In genomic region chr16:14529010-14529669, GRCh38 we compare ENCODE assay signal across 8 cellular contexts.
DNase-seq lines count a peak whose midpoint lies in the region; ATAC-seq and TF ChIP-seq lines count a peak whose summit lies in the region.

No MANE protein-coding gene starts in this region.

- H3K27ac ChIP-seq in Peyer's patch (no peak overlapping the region), tibial artery (peak overlapping the region; percentile 36 to 66)

- DNase-seq in ELR (ENCODE audit: low read depth): peak; percentile 82
- peak; percentile 59 to 64 for DNase-seq in Kasumi-1 (lab: John Stamatoyannopoulos, UW)
- DNase-seq in Peyer's patch: peak; percentile 43 to 82 (median 69)
- peak; percentile 6 for DNase-seq in activated effector memory CD4-positive, alpha-beta T cell treated with Interleukin-2 at 50 U/mL for 16 hours
- DNase-seq in foreskin melanocyte: peak; percentile 68
- DNase-seq in omental fat pad (ENCODE audit: low spot score): no peak
- DNase-seq in tibial artery: peak; percentile 63 to 90

- intact Hi-C loops in tibial artery (cut with DNase I; ENCODE audit: low total_unique reads): loop anchor here (5.0 kb wide), 2 partner anchors 282 to 607 kb away; partner anchors contain the start of gene ERCC4

- H3K36me3 ChIP-seq in Peyer's patch (no peaks in the 10 kb centered on the region), tibial artery (peaks cover 0 to 4% (median 0%) of the 10 kb centered on the region in 3 donors)

- H3K9me3 ChIP-seq in Peyer's patch (no peaks in the 10 kb centered on the region), tibial artery (no peaks in the 10 kb centered on the region)

- no peaks in the 10 kb centered on the region for H3K27me3 ChIP-seq in Peyer's patch
- no peaks in the 10 kb centered on the region for H3K27me3 ChIP-seq in tibial artery

- peak; percentile 75 for ATAC-seq in omental fat pad (ENCODE audit: low FRiP score)
- no peak for ATAC-seq in HG02938 (IDR thresholded peaks at IDR 0.05; ENCODE audit: unreplicated experiment)

- H3K4me1 ChIP-seq in Peyer's patch (no peaks in the 10 kb centered on the region), tibial artery (peaks cover 5 to 31% (median 24%) of the 10 kb centered on the region in 4 donors)

- TF ChIP-seq CTCF in Peyer's patch (IDR thresholded peaks at IDR 0.05) (peak; percentile 37 to 93 (median 74)), omental fat pad (IDR thresholded peaks at IDR 0.05) (peak in 1 of 3 donors; percentile 58), tibial artery (IDR thresholded peaks at IDR 0.05) (peak; percentile 62 to 90)

- H3K4me3 ChIP-seq in Peyer's patch (no peak overlapping the region), tibial artery (peak overlapping the region; percentile 21 to 45)

- no peak for TF ChIP-seq POLR2A in Peyer's patch (IDR thresholded peaks at IDR 0.05)

Comparison
In these comparisons a context has a peak if more than half of its experiments do, and no peak if none do; other contexts are left out.
1. H3K27ac ChIP-seq: peak in tibial artery (2 of 2); none in Peyer's patch (0 of 4).
2. H3K4me3 ChIP-seq: peak in tibial artery (2 of 2); none in Peyer's patch (0 of 4).